Comparison of ENCODE assay signal across 2 cellular contexts in the genomic region with DNA sequence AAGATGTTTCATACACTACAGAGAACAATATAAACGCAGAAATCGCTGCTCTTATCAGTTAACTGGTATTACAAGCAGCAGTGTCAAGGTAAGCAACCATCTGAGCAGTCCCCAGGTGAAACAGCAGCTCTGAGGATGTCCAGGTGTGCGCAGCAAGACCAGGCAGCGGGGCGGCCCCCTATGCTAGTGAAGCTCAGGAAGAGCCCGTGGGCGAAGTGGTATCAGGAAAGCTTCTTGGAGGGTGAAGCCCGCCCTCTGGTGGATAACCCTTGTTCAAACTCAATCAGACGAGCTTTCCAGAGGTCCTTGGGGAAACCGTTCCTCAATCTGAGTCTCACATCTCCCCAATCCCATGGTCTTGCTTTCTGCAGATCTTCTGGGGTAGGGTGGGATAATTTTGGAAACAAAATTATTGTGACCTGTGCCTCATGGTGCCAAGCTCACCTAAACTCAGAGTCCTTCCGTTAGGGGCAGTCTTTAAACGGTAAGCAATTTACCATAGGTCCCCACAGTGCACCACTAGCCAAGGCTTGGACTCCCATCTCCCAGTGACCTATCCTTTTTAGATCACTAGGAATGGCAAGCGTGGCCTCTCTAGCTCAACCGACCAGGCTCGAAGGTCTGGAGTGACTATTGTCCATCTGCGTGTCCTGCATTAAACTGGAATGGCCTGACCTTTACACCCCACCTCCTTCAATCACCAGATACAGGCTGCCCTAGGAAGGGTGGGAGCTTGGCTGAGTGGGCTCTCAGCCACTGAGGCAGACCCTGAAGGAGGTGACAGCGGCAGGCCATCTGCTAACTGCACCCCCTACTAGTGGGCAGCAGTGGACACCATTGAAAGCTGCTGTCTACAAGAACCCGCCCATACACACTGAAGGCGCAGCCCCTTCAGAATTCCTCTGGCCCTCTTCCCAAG.
TF ChIP-seq lines count a peak whose summit lies in the region.

No MANE protein-coding gene starts in this region.

TF ChIP-seq in IMR-90, 13 proteins besides CTCF, POLR2A, EP300 and RAD21:
- no peak for TF ChIP-seq ELK1 (IDR thresholded peaks at IDR 0.05; ENCODE audit: borderline replicate concordance, low read depth, low read length)
- peak; percentile 92 for TF ChIP-seq SMC3 (IDR thresholded peaks at IDR 0.05; ENCODE audit: low read depth, low read length)
- TF ChIP-seq MAZ (IDR thresholded peaks at IDR 0.05; ENCODE audit: borderline replicate concordance, low read depth, low read length), result no peak
- no peak for TF ChIP-seq MXI1 (IDR thresholded peaks at IDR 0.05; ENCODE audit: borderline replicate concordance, low read depth, low read length)
- TF ChIP-seq MAFK (IDR thresholded peaks at IDR 0.05; ENCODE audit: low read depth, low read length), result no peak
- no peak for TF ChIP-seq FOS (IDR thresholded peaks at IDR 0.05; ENCODE audit: low read depth, low read length)
- TF ChIP-seq RFX5 (IDR thresholded peaks at IDR 0.05; ENCODE audit: low read depth, low read length), result no peak
- no peak for TF ChIP-seq CHD1 (IDR thresholded peaks at IDR 0.05; ENCODE audit: low read depth, low read length)

TF ChIP-seq in endothelial cell of umbilical vein, 7 proteins besides CTCF, POLR2A, EP300 and RAD21:
- TF ChIP-seq MYC (IDR thresholded peaks at IDR 0.05; ENCODE audit: low read depth, low read length) (no peak), POLR2AphosphoS5 (IDR thresholded peaks at IDR 0.05; ENCODE audit: insufficient read depth, low read depth, low read length) (no peak), EZH2 (IDR thresholded peaks at IDR 0.05; ENCODE audit: borderline replicate concordance, low read depth, low read length, severe bottlenecking) (no peak), FOS (IDR thresholded peaks at IDR 0.05; ENCODE audit: borderline replicate concordance, insufficient read depth, low read length) (no peak), JUN (IDR thresholded peaks at IDR 0.05; ENCODE audit: borderline replicate concordance, insufficient read depth, insufficient read length, low read depth) (no peak), MAX (IDR thresholded peaks at IDR 0.05; ENCODE audit: insufficient read depth, insufficient read length) (no peak), GATA2 (IDR thresholded peaks at IDR 0.05; ENCODE audit: insufficient read depth, insufficient read length, low read depth, low read length) (no peak)
